ENCODE assay signal across 10 cellular contexts in genomic region chr1:29409616-29410015, GRCh38.
"Had no signal": no experiment of that assay in that cellular context is flagged by ENCODE, and none has a peak within 500 bp of the region (broad histone marks: within the 10 kb centered on the region; RNA-seq: fewer than 3 reads in every experiment).

No MANE protein-coding gene starts in this region.

- H3K4me3 ChIP-seq: GM23248, HAP-1, K562 had no signal

- H3K4me1 ChIP-seq: HAP-1 had no signal

- H3K9ac ChIP-seq: GM23248 had no signal

- H3K36me3 ChIP-seq: HAP-1 had no signal

- H2AFZ ChIP-seq: GM23248 had no signal

- ATAC-seq: HCT116, HepG2, K562 had no signal

- H3K27ac ChIP-seq: GM23248, HL-60 had no signal

- DNase-seq: GM23248, GOT3, H7, HFFc6, KG1 had no signal
